In the genomic region with DNA sequence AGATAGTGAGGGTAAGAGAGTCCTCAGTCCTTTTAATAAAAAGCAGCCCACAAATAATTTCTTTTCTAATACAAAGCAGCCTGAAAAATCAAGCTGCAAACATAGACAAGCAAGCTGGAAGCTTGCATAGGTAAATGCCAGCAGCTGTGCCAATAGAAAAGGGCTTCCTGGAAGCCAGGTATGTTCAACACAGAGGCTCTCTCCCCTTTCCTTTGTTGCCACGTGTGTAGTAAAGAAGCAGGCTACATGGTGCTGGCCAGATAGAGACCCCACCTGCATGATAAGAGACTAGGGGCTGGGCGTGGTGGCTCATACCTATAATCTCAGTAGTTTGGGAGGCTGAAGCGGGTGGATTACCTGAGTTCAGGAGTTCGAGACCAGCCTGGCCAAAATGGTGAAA, we compare ENCODE assay signal across 1 cellular context.
TF ChIP-seq lines count a peak whose summit lies in the region.

No MANE protein-coding gene starts in this region.

TF ChIP-seq in GM23338, 12 proteins besides CTCF, POLR2A, EP300 and RAD21 (continued from another document):
- no peak for TF ChIP-seq EZH2phosphoT487 (IDR thresholded peaks at IDR 0.05; ENCODE audit: unreplicated experiment)
- TF ChIP-seq ZNF114 (CRISPR knock-in tag; IDR thresholded peaks at IDR 0.05) = no peak
- TF ChIP-seq, protein P1, sequence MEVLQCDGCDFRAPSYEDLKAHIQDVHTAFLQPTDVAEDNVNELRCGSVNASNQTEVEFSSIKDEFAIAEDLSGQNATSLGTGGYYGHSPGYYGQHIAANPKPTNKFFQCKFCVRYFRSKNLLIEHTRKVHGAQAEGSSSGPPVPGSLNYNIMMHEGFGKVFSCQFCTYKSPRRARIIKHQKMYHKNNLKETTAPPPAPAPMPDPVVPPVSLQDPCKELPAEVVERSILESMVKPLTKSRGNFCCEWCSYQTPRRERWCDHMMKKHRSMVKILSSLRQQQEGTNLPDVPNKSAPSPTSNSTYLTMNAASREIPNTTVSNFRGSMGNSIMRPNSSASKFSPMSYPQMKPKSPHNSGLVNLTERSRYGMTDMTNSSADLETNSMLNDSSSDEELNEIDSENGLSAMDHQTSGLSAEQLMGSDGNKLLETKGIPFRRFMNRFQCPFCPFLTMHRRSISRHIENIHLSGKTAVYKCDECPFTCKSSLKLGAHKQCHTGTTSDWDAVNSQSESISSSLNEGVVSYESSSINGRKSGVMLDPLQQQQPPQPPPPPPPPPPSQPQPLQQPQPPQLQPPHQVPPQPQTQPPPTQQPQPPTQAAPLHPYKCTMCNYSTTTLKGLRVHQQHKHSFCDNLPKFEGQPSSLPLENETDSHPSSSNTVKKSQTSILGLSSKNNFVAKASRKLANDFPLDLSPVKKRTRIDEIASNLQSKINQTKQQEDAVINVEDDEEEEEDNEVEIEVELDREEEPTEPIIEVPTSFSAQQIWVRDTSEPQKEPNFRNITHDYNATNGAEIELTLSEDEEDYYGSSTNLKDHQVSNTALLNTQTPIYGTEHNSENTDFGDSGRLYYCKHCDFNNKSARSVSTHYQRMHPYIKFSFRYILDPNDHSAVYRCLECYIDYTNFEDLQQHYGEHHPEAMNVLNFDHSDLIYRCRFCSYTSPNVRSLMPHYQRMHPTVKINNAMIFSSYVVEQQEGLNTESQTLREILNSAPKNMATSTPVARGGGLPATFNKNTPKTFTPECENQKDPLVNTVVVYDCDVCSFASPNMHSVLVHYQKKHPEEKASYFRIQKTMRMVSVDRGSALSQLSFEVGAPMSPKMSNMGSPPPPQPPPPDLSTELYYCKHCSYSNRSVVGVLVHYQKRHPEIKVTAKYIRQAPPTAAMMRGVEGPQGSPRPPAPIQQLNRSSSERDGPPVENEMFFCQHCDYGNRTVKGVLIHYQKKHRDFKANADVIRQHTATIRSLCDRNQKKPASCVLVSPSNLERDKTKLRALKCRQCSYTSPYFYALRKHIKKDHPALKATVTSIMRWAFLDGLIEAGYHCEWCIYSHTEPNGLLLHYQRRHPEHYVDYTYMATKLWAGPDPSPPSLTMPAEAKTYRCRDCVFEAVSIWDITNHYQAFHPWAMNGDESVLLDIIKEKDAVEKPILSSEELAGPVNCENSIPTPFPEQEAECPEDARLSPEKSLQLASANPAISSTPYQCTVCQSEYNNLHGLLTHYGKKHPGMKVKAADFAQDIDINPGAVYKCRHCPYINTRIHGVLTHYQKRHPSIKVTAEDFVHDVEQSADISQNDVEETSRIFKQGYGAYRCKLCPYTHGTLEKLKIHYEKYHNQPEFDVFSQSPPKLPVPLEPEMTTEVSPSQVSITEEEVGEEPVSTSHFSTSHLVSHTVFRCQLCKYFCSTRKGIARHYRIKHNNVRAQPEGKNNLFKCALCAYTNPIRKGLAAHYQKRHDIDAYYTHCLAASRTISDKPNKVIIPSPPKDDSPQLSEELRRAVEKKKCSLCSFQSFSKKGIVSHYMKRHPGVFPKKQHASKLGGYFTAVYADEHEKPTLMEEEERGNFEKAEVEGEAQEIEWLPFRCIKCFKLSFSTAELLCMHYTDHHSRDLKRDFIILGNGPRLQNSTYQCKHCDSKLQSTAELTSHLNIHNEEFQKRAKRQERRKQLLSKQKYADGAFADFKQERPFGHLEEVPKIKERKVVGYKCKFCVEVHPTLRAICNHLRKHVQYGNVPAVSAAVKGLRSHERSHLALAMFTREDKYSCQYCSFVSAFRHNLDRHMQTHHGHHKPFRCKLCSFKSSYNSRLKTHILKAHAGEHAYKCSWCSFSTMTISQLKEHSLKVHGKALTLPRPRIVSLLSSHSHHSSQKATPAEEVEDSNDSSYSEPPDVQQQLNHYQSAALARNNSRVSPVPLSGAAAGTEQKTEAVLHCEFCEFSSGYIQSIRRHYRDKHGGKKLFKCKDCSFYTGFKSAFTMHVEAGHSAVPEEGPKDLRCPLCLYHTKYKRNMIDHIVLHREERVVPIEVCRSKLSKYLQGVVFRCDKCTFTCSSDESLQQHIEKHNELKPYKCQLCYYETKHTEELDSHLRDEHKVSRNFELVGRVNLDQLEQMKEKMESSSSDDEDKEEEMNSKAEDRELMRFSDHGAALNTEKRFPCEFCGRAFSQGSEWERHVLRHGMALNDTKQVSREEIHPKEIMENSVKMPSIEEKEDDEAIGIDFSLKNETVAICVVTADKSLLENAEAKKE (CRISPR knock-in tag; IDR thresholded peaks at IDR 0.05) = no peak
- TF ChIP-seq EZH2 (IDR thresholded peaks at IDR 0.05; ENCODE audit: low read depth, unreplicated experiment) = no peak
- no peak for TF ChIP-seq ZNF331 (CRISPR knock-in tag; IDR thresholded peaks at IDR 0.05; ENCODE audit: low read depth)
- TF ChIP-seq, protein P2, sequence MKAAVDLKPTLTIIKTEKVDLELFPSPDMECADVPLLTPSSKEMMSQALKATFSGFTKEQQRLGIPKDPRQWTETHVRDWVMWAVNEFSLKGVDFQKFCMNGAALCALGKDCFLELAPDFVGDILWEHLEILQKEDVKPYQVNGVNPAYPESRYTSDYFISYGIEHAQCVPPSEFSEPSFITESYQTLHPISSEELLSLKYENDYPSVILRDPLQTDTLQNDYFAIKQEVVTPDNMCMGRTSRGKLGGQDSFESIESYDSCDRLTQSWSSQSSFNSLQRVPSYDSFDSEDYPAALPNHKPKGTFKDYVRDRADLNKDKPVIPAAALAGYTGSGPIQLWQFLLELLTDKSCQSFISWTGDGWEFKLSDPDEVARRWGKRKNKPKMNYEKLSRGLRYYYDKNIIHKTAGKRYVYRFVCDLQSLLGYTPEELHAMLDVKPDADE (IDR thresholded peaks at IDR 0.05) = no peak
- TF ChIP-seq JUNB (IDR thresholded peaks at IDR 0.05; ENCODE audit: unreplicated experiment) = no peak
- TF ChIP-seq, protein P3, sequence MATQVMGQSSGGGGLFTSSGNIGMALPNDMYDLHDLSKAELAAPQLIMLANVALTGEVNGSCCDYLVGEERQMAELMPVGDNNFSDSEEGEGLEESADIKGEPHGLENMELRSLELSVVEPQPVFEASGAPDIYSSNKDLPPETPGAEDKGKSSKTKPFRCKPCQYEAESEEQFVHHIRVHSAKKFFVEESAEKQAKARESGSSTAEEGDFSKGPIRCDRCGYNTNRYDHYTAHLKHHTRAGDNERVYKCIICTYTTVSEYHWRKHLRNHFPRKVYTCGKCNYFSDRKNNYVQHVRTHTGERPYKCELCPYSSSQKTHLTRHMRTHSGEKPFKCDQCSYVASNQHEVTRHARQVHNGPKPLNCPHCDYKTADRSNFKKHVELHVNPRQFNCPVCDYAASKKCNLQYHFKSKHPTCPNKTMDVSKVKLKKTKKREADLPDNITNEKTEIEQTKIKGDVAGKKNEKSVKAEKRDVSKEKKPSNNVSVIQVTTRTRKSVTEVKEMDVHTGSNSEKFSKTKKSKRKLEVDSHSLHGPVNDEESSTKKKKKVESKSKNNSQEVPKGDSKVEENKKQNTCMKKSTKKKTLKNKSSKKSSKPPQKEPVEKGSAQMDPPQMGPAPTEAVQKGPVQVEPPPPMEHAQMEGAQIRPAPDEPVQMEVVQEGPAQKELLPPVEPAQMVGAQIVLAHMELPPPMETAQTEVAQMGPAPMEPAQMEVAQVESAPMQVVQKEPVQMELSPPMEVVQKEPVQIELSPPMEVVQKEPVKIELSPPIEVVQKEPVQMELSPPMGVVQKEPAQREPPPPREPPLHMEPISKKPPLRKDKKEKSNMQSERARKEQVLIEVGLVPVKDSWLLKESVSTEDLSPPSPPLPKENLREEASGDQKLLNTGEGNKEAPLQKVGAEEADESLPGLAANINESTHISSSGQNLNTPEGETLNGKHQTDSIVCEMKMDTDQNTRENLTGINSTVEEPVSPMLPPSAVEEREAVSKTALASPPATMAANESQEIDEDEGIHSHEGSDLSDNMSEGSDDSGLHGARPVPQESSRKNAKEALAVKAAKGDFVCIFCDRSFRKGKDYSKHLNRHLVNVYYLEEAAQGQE (IDR thresholded peaks at IDR 0.05; ENCODE audit: unreplicated experiment) = no peak
- TF ChIP-seq NANOG (IDR thresholded peaks at IDR 0.05; ENCODE audit: borderline replicate concordance) = no peak
- TF ChIP-seq STAT1 (IDR thresholded peaks at IDR 0.05; ENCODE audit: unreplicated experiment) = no peak
- TF ChIP-seq POLR2AphosphoS5 (IDR thresholded peaks at IDR 0.05; ENCODE audit: low read depth) = no peak
TF ChIP-seq in GM23338: peak in this region for 0.
